14 cellular contexts compared by ENCODE assay signal in genomic region chr10:11673346-11674330, GRCh38.
DNase-seq lines count a peak whose midpoint lies in the region; ATAC-seq and TF ChIP-seq lines count a peak whose summit lies in the region.
"Had no signal": no experiment of that assay in that cellular context is flagged by ENCODE, and none has a peak within 500 bp of the region (broad histone marks: within the 10 kb centered on the region; RNA-seq: fewer than 3 reads in every experiment).

No MANE protein-coding gene starts in this region.

- no peaks in the 10 kb centered on the region for H3K36me3 Mint-ChIP-seq in GM23338 (ENCODE audit: low read depth)
- H3K36me3 Mint-ChIP-seq in naive thymus-derived CD8-positive, alpha-beta T cell, result no peaks in the 10 kb centered on the region
- no peaks in the 10 kb centered on the region for H3K36me3 Mint-ChIP-seq in natural killer cell
- no peaks in the 10 kb centered on the region for H3K36me3 Mint-ChIP-seq in MCF 10A (ENCODE audit: insufficient read depth, unreplicated experiment)

- no peaks in the 10 kb centered on the region for H3F3A ChIP-seq in GM23338 (replicated peaks; ENCODE audit: low read depth)
- peaks cover 71% of the 10 kb centered on the region for H3F3A ChIP-seq in SU-DHL-6 (ENCODE audit: insufficient read depth)

- H4K20me1 ChIP-seq in BLaER1 (no peaks in the 10 kb centered on the region), GM23338 (replicated peaks; ENCODE audit: insufficient read depth) (no peaks in the 10 kb centered on the region), SU-DHL-6 (ENCODE audit: low read depth, low read length) (no peaks in the 10 kb centered on the region)

- CTCF ChIA-PET in MCF 10A (lab: Yijun Ruan, JAX), result interaction anchor here (0.5 kb wide), 1 partner anchor 30 kb away, joined by 3 read pairs; no protein-coding TSS in a partner anchor

- H3K27ac ChIP-seq in BLaER1, result peak overlapping the region; percentile 80
- no peak overlapping the region for H3K27ac ChIP-seq in GM23338 (ENCODE audit: low read depth)
- H3K27ac ChIP-seq in SU-DHL-6 (ENCODE audit: low read depth, low read length), result peak overlapping the region; percentile 99

- H3K79me2 ChIP-seq in GM23338 (replicated peaks; ENCODE audit: insufficient read depth) (no peaks in the 10 kb centered on the region), SU-DHL-6 (ENCODE audit: insufficient read depth, low read length) (peaks cover 14% of the 10 kb centered on the region)

- H3K4me1 ChIP-seq in BLaER1 (peaks cover 75% of the 10 kb centered on the region), GM23338 (ENCODE audit: insufficient read depth) (no peaks in the 10 kb centered on the region)

- no peak for ATAC-seq in GM23338
- ATAC-seq in naive thymus-derived CD8-positive, alpha-beta T cell, result no peak
- no peak for ATAC-seq in HG03175 (IDR thresholded peaks at IDR 0.05; ENCODE audit: unreplicated experiment)
- no peak for ATAC-seq in natural killer cell

- H3K9me3 Mint-ChIP-seq in GM23338, result no peaks in the 10 kb centered on the region
- peaks cover 0 to 9% (median 0%) of the 10 kb centered on the region in 9 donors for H3K9me3 Mint-ChIP-seq in naive thymus-derived CD8-positive, alpha-beta T cell
- H3K9me3 Mint-ChIP-seq in natural killer cell, result no peaks in the 10 kb centered on the region
- no peaks in the 10 kb centered on the region for H3K9me3 Mint-ChIP-seq in MCF 10A (ENCODE audit: unreplicated experiment)
- H3K9me3 Mint-ChIP-seq: CD4-positive, alpha-beta T cell had no signal

- H3K4me2 ChIP-seq in BLaER1 (peak overlapping the region; percentile 78), GM23338 (no peak overlapping the region), SU-DHL-6 (ENCODE audit: low read depth, low read length, poor library complexity, severe bottlenecking) (peak overlapping the region; percentile 80)

- H3K4me3 ChIP-seq in BLaER1 (no peak overlapping the region; the same call in 1 of the 2 replicates), GM23338 (no peak overlapping the region), SU-DHL-6 (ENCODE audit: insufficient read depth, low read length, poor library complexity, severe bottlenecking) (peak overlapping the region; percentile 43)

- H3K9me3 ChIP-seq in BLaER1 (peaks cover 18% of the 10 kb centered on the region), SU-DHL-6 (ENCODE audit: insufficient read depth, low read length) (no peaks in the 10 kb centered on the region)

- H3K4me3 Mint-ChIP-seq in GM23338 (no peak overlapping the region), natural killer cell (no peak overlapping the region), MCF 10A (ENCODE audit: unreplicated experiment) (no peak overlapping the region)
- H3K4me3 Mint-ChIP-seq in naive thymus-derived CD8-positive, alpha-beta T cell, result peak overlapping the region in 6 of 10 donors; percentile 1 to 56 (median 16)
- H3K4me3 Mint-ChIP-seq: CD4-positive, alpha-beta T cell had no signal

- no peaks in the 10 kb centered on the region for H3K27me3 Mint-ChIP-seq in GM23338 (ENCODE audit: insufficient read depth, low read depth, poor library complexity)
- peaks cover 0 to 2% (median 0%) of the 10 kb centered on the region in 5 donors for H3K27me3 Mint-ChIP-seq in naive thymus-derived CD8-positive, alpha-beta T cell
- peaks cover 0 to 12% of the 10 kb centered on the region in 2 donors for H3K27me3 Mint-ChIP-seq in natural killer cell (ENCODE audit: low read depth in 2 of 2)
- H3K27me3 Mint-ChIP-seq in MCF 10A (ENCODE audit: insufficient read depth, unreplicated experiment), result peaks cover 26% of the 10 kb centered on the region
- H3K27me3 Mint-ChIP-seq: CD4-positive, alpha-beta T cell had no signal

- H3K27me3 ChIP-seq in BLaER1, result no peaks in the 10 kb centered on the region
- H3K27me3 ChIP-seq in GM23338 (ENCODE audit: insufficient read depth), result no peaks in the 10 kb centered on the region
- no peaks in the 10 kb centered on the region for H3K27me3 ChIP-seq in SU-DHL-6 (ENCODE audit: low read length)

- no peaks in the 10 kb centered on the region for H3K9me2 ChIP-seq in GM23338 (ENCODE audit: insufficient read depth)
- no peaks in the 10 kb centered on the region for H3K9me2 ChIP-seq in SU-DHL-6 (replicated peaks; ENCODE audit: insufficient read depth, low read length)

- intact Hi-C loops in natural killer cell (cut with micrococcal nuclease), result no loop called here
- intact Hi-C loops in MCF 10A (cut with micrococcal nuclease), result no loop called here

- H3K27ac Mint-ChIP-seq in GM23338 (no peak overlapping the region), natural killer cell (no peak overlapping the region), MCF 10A (ENCODE audit: low read depth, unreplicated experiment) (no peak overlapping the region)
- H3K27ac Mint-ChIP-seq in naive thymus-derived CD8-positive, alpha-beta T cell, result peak overlapping the region in 2 of 10 donors; percentile 11 to 33
- H3K27ac Mint-ChIP-seq: CD4-positive, alpha-beta T cell had no signal

- H3K9ac ChIP-seq in BLaER1 (peak overlapping the region; percentile 43; the same call in 1 of the 2 replicates), SU-DHL-6 (ENCODE audit: low read length) (peak overlapping the region; percentile 64)

- no TSS peak for BruUV-seq in MCF 10A (replicated peaks; lab: Mats Ljungman, UMichigan)

- POLR2A ChIA-PET in naive thymus-derived CD8-positive, alpha-beta T cell (lab: Charles Lee), result interaction anchor here (0.7 kb wide), 1 partner anchor 11 kb away, joined by 3 read pairs; no protein-coding TSS in a partner anchor
- POLR2A ChIA-PET in MCF 10A (lab: Yijun Ruan, JAX), result no interaction called here

- peaks cover 2% of the 10 kb centered on the region; the same call in 1 of the 3 replicates for H3K4me1 Mint-ChIP-seq in GM23338
- H3K4me1 Mint-ChIP-seq in naive thymus-derived CD8-positive, alpha-beta T cell, result peaks cover 15 to 69% (median 25%) of the 10 kb centered on the region in 4 donors
- H3K4me1 Mint-ChIP-seq in natural killer cell, result peaks cover 0 to 8% of the 10 kb centered on the region in 2 donors
- no peaks in the 10 kb centered on the region for H3K4me1 Mint-ChIP-seq in MCF 10A (ENCODE audit: insufficient read depth, unreplicated experiment)

- no peak for DNase-seq in GM23338 (ENCODE audit: low spot score)
- DNase-seq in naive thymus-derived CD8-positive, alpha-beta T cell, result no peak
- no peak for DNase-seq in natural killer cell
- DNase-seq in NK-92 (lab: John Stamatoyannopoulos, UW; ENCODE audit: unreplicated experiment), result no peak
- DNase-seq in MCF 10A (ENCODE audit: unreplicated experiment), result no peak
- DNase-seq: activated CD4-positive, alpha-beta T cell treated with anti-CD3 and anti-CD28 coated beads for 1 hour; activated gamma-delta T cell; CD4-positive, alpha-beta T cell; central memory CD4-positive, alpha-beta T cell; islet precursor cell; stimulated activated CD4-positive, alpha-beta T cell treated with anti-CD3 and anti-CD28 coated beads, Interleukin-2, amount 100 ng/mL, for 24 hours had no signal

- 0 out of 2 replicates have a peak, but pooled peaks cover 10% of the 10 kb centered on the region for H3K36me3 ChIP-seq in BLaER1
- no peaks in the 10 kb centered on the region for H3K36me3 ChIP-seq in GM23338 (ENCODE audit: insufficient read depth)
- H3K36me3 ChIP-seq in SU-DHL-6 (ENCODE audit: low read length), result 0 out of 2 replicates have a peak, but pooled peaks cover 7% of the 10 kb centered on the region

- H2AFZ ChIP-seq in GM23338 (peak overlapping the region; percentile 74; the same call in 1 of the 2 replicates), SU-DHL-6 (ENCODE audit: low read depth, low read length, severe bottlenecking) (peak overlapping the region; percentile 6)

- TF ChIP-seq CTCF in GM23338 (conservative IDR thresholded peaks at IDR 0.05; ENCODE audit: low read depth in 2 of 2), result no peak
- no peak for TF ChIP-seq CTCF in SU-DHL-6 (IDR thresholded peaks at IDR 0.05; ENCODE audit: insufficient read depth, low read length, poor library complexity, severe bottlenecking)
- no peak for TF ChIP-seq CTCF in natural killer cell (IDR thresholded peaks at IDR 0.05)
- no peak for TF ChIP-seq CTCF in MCF 10A (IDR thresholded peaks at IDR 0.05; ENCODE audit: unreplicated experiment)

TF ChIP-seq in GM23338, 12 proteins besides CTCF, POLR2A, EP300 and RAD21 (continues in another document):
- TF ChIP-seq EZH2 (IDR thresholded peaks at IDR 0.05; ENCODE audit: low read depth, unreplicated experiment), result no peak
- TF ChIP-seq REST (IDR thresholded peaks at IDR 0.05; ENCODE audit: unreplicated experiment), result no peak
- no peak for TF ChIP-seq ZNF114 (CRISPR knock-in tag; IDR thresholded peaks at IDR 0.05)
- no peak for TF ChIP-seq CREB1 (CRISPR knock-in tag; IDR thresholded peaks at IDR 0.05; ENCODE audit: low read depth)
- TF ChIP-seq NANOG (IDR thresholded peaks at IDR 0.05; ENCODE audit: borderline replicate concordance), result no peak

Comparison
In these comparisons a context has a peak if more than half of its experiments do, and no peak if none do; other contexts are left out.
1. H3K4me3 Mint-ChIP-seq: peak in naive thymus-derived CD8-positive, alpha-beta T cell (6 of 10); none in GM23338 (single experiment), natural killer cell (single experiment) and MCF 10A (single experiment).